8 cellular contexts compared by ENCODE assay signal in genomic region chr12:104288635-104289258, GRCh38. TPM values are rescaled to one million over a fixed set of nuclear protein-coding genes. Genes with fewer than 3 reads are reported as not detected.
A peak's percentile ranks its signal among the peaks of the same experiment; 100 is the strongest.
DNase-seq lines count a peak whose midpoint lies in the region; ATAC-seq and TF ChIP-seq lines count a peak whose summit lies in the region.

No MANE protein-coding gene starts in this region.

- peaks cover 24% of the 10 kb centered on the region for H3K36me3 ChIP-seq in HAP-1 (replicated peaks)
- no peaks in the 10 kb centered on the region; the same call in 1 of the 2 replicates for H3K36me3 ChIP-seq in MM.1S (replicated peaks; ENCODE audit: insufficient read depth, low read length)
- H3K36me3 ChIP-seq in neural progenitor cell: no peaks in the 10 kb centered on the region
- peaks cover 10 to 22% (median 10%) of the 10 kb centered on the region in 5 donors for H3K36me3 ChIP-seq in subcutaneous abdominal adipose tissue (ENCODE audit: control insufficient read depth in 5 of 5, insufficient read depth in 5 of 5, low read length in 5 of 5)

- H3K27ac ChIP-seq in MM.1S (ENCODE audit: low read length) (peak overlapping the region; percentile 95), foreskin keratinocyte (peak overlapping the region; percentile 91), neural progenitor cell (peak overlapping the region; percentile 64), subcutaneous abdominal adipose tissue (ENCODE audit: low read depth, low read length) (peak overlapping the region; percentile 94)

- no peak for TF ChIP-seq CTCF in MM.1S (IDR thresholded peaks at IDR 0.05; ENCODE audit: low read length)
- TF ChIP-seq CTCF in foreskin keratinocyte (conservative IDR thresholded peaks at IDR 0.05): peak; percentile 30
- TF ChIP-seq CTCF in neural progenitor cell (IDR thresholded peaks at IDR 0.05): no peak

- H3K4me2 ChIP-seq in MM.1S (ENCODE audit: low read depth, low read length) (peak overlapping the region; percentile 93), neural progenitor cell (peak overlapping the region; percentile 91)

- no peaks in the 10 kb centered on the region for H3K9me3 Mint-ChIP-seq in neural progenitor cell

- H3K9ac ChIP-seq in MM.1S (ENCODE audit: low read length) (peak overlapping the region; percentile 86), neural progenitor cell (peak overlapping the region; percentile 33), subcutaneous abdominal adipose tissue (ENCODE audit: low read length in 5 of 5) (peak overlapping the region; percentile 78 to 93 (median 86))

- in situ Hi-C loops in HAP-1 (cut with MboI; ENCODE audit: low sequenced_read_pairs): no loop called here

- H3K4me3 ChIP-seq in HAP-1 (peak overlapping the region; percentile 80), MM.1S (ENCODE audit: low read length) (peak overlapping the region; percentile 83), neural progenitor cell (peak overlapping the region; percentile 67), subcutaneous abdominal adipose tissue (ENCODE audit: low read depth in 1 of 5, low read length in 5 of 5) (peak overlapping the region; percentile 79 to 97 (median 85))

- peaks cover 37% of the 10 kb centered on the region for H3K4me1 Mint-ChIP-seq in neural progenitor cell

- peaks cover 61% of the 10 kb centered on the region for H3K79me2 ChIP-seq in MM.1S (ENCODE audit: low read length)
- H3K79me2 ChIP-seq in neural progenitor cell (ENCODE audit: low read depth): peaks cover 66% of the 10 kb centered on the region

- H2AFZ ChIP-seq in MM.1S (ENCODE audit: low read length): peak overlapping the region; percentile 6; the same call in 1 of the 2 replicates
- peak overlapping the region; percentile 46 for H2AFZ ChIP-seq in neural progenitor cell (replicated peaks)

- no peaks in the 10 kb centered on the region for H3K27me3 Mint-ChIP-seq in neural progenitor cell (ENCODE audit: insufficient read depth, low read depth)

- DNase-seq in EL (peak; percentile 89), HAP-1 (ENCODE audit: low spot score in 2 of 2) (peak; percentile 94 to 97), MM.1S (peak; percentile 95), SHP77 treated with DMSO at 0.1 percent for 48 hours (lab: John Stamatoyannopoulos, UW) (peak; percentile 69), activated gamma-delta T cell treated with Interleukin-2 at 50 U/mL for 16 hours (peak; percentile 78), foreskin keratinocyte (peak; percentile 67 to 82), neural progenitor cell (ENCODE audit: low spot score) (peak; percentile 95)

- H4K20me1 ChIP-seq in MM.1S (ENCODE audit: insufficient read depth, low read length) (no peaks in the 10 kb centered on the region), neural progenitor cell (ENCODE audit: low read depth) (peaks cover 8% of the 10 kb centered on the region)

- H3K36me3 Mint-ChIP-seq in neural progenitor cell: peaks cover 18% of the 10 kb centered on the region

- peaks cover 37% of the 10 kb centered on the region for H3K4me1 ChIP-seq in HAP-1
- H3K4me1 ChIP-seq in MM.1S (ENCODE audit: low read length): peaks cover 12% of the 10 kb centered on the region
- H3K4me1 ChIP-seq in foreskin keratinocyte: peaks cover 22% of the 10 kb centered on the region
- peaks cover 38% of the 10 kb centered on the region for H3K4me1 ChIP-seq in neural progenitor cell
- peaks cover 5 to 38% (median 33%) of the 10 kb centered on the region in 5 donors for H3K4me1 ChIP-seq in subcutaneous abdominal adipose tissue (ENCODE audit: control insufficient read depth in 5 of 5, insufficient read depth in 5 of 5, low read length in 5 of 5)

- peak; percentile 34 for ATAC-seq in foreskin keratinocyte

- H3K9me2 ChIP-seq in MM.1S (replicated peaks; ENCODE audit: insufficient read depth, low read length): no peaks in the 10 kb centered on the region

- H3F3A ChIP-seq in MM.1S (ENCODE audit: insufficient read depth, low read length) (peaks cover 33% of the 10 kb centered on the region), neural progenitor cell (ENCODE audit: low read depth) (peaks cover 35% of the 10 kb centered on the region)

- peak overlapping the region; percentile 98 for H3K4me3 Mint-ChIP-seq in neural progenitor cell

- H3K9me3 ChIP-seq in HAP-1 (no peaks in the 10 kb centered on the region), MM.1S (replicated peaks; ENCODE audit: insufficient read depth, low read length) (no peaks in the 10 kb centered on the region), neural progenitor cell (ENCODE audit: low read depth) (no peaks in the 10 kb centered on the region), subcutaneous abdominal adipose tissue (ENCODE audit: control insufficient read depth in 5 of 5, low read length in 5 of 5) (no peaks in the 10 kb centered on the region)

- no peaks in the 10 kb centered on the region for H3K27me3 ChIP-seq in HAP-1 (ENCODE audit: low read depth)
- H3K27me3 ChIP-seq in MM.1S (replicated peaks; ENCODE audit: insufficient read depth, low read length): no peaks in the 10 kb centered on the region
- H3K27me3 ChIP-seq in foreskin keratinocyte: no peaks in the 10 kb centered on the region
- no peaks in the 10 kb centered on the region for H3K27me3 ChIP-seq in neural progenitor cell
- H3K27me3 ChIP-seq in subcutaneous abdominal adipose tissue (ENCODE audit: control insufficient read depth in 5 of 5, insufficient read depth in 4 of 5, low read length in 5 of 5): no peaks in the 10 kb centered on the region

- H3K27ac Mint-ChIP-seq in neural progenitor cell: peak overlapping the region; percentile 78

RNA-seq across cellular contexts. Expression of gene EID3, which starts 14.8 kb away (rescaled TPM):
- total RNA-seq in foreskin keratinocyte (2.1 TPM in 2 replicates), neural progenitor cell (ENCODE audit: low replicate concordance) (4.3 and 8.0 TPM in 2 replicates)
- polyA plus RNA-seq in foreskin keratinocyte: 0.24 and 0.70 TPM in 2 replicates

Comparison
In these comparisons a context has a peak if more than half of its experiments do, and no peak if none do; other contexts are left out.
1. Peak in every context shown above with its lines: DNase-seq, ATAC-seq, H3K4me3 ChIP-seq and H3K27ac ChIP-seq.
2. H3K9ac ChIP-seq: peak in every context shown above with its lines; median percentile 86 in MM.1S; 86 in subcutaneous abdominal adipose tissue; 33 in neural progenitor cell.